In the genomic region with DNA sequence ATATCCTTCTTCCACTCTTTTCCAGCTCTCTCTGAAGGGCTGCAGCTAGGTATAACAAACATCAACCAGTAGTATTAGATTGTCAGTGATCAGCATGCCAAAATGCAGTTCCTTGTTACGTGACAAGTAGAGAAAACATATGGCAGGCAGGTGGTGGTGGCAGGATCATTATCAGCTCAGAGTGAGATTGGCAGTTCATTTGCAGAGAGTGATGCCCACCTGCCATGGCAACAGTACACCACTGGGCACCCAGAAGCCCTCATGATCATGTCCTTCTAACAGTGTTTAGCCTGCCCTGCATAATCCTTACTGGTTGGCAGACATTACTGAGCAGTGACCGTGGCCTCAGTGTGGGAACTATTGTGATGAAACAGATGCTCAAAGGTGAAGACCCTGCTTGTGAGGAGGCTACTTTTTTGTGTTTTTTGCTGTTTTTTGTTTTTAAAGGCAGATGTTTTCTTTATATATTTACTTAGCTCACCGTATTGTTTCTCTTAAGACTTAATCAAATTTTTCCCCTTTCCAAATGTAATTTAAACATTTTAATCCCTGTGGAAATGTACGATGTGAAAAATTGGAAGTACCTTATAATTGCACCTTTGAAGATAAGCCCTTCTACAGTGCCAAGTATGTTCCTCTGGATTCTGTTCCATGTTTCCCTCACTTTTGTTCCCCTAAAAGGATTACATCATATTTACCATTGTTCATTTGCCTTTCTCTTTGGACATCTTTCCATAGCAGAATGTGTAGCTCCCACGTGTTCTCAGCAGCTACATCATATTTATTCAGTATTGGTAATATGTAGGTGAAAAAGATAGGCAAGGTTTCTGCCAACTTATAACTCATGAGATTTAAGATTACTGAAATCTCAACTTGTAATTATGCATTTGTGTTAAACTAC, we compare ENCODE assay signal across 17 cellular contexts.
A peak's percentile ranks its signal among the peaks of the same experiment; 100 is the strongest.
DNase-seq lines count a peak whose midpoint lies in the region; ATAC-seq and TF ChIP-seq lines count a peak whose summit lies in the region.
"Had no signal": no experiment of that assay in that cellular context is flagged by ENCODE, and none has a peak within 500 bp of the region (broad histone marks: within the 10 kb centered on the region; RNA-seq: fewer than 3 reads in every experiment).

No MANE protein-coding gene starts in this region.

- H3K4me1 Mint-ChIP-seq in endodermal cell = no peaks in the 10 kb centered on the region
- H3K4me1 Mint-ChIP-seq: stimulated activated naive CD8-positive, alpha-beta T cell treated with anti-CD3 and anti-CD28 coated beads, Interleukin-15, amount 100 ng/mL, for 72 hours had no signal

- peak overlapping the region; percentile 36 for H3K27ac Mint-ChIP-seq in endodermal cell
- H3K27ac Mint-ChIP-seq: activated T-helper 2 cell treated with anti-CD3 and anti-CD28 coated beads, Interferon-gamma antibody, Interleukin-2, Interleukin-4, amounts not matched to agents 10 μg/mL and 5 μg/mL and 100 μg/mL, durations not matched to agents 14 hours and 24 hours and 36 hours; stimulated activated naive CD8-positive, alpha-beta T cell treated with anti-CD3 and anti-CD28 coated beads, Interleukin-15, amount 100 ng/mL, for 72 hours had no signal

- 86 to 94% methylated on average over 2 to 4 of the region's 5 CpGs for WGBS in endodermal cell (ENCODE audit: insufficient coverage in 1 of 2, insufficient read length in 1 of 2), 2 experiments
- WGBS in tibial nerve, 2 donors = 69% methylated on average over 5 of the region's 5 CpGs

- intact Hi-C loops in colonic mucosa (cut with DNase I) = no loop called here

- H3K27me3 Mint-ChIP-seq in endodermal cell (ENCODE audit: insufficient read depth) = no peaks in the 10 kb centered on the region
- H3K27me3 Mint-ChIP-seq: CD4-positive, CD25-positive, alpha-beta regulatory T cell; stimulated activated naive CD8-positive, alpha-beta T cell treated with anti-CD3 and anti-CD28 coated beads, Interleukin-15, amount 100 ng/mL, for 72 hours had no signal

- peaks cover 18% of the 10 kb centered on the region for H3K36me3 Mint-ChIP-seq in endodermal cell (ENCODE audit: low read depth)

- no peak overlapping the region for H3K9ac ChIP-seq in endodermal cell (ENCODE audit: extremely low read depth, low read length, poor library complexity, severe bottlenecking)
- H3K9ac ChIP-seq in colonic mucosa (ENCODE audit: low read depth in 2 of 2, low read length in 2 of 2) = no peak overlapping the region

- no peak overlapping the region for H3K4me3 Mint-ChIP-seq in endodermal cell
- H3K4me3 Mint-ChIP-seq: CD4-positive, CD25-positive, alpha-beta regulatory T cell; stimulated activated naive CD8-positive, alpha-beta T cell treated with anti-CD3 and anti-CD28 coated beads, Interleukin-15, amount 100 ng/mL, for 72 hours had no signal

- TF ChIP-seq CTCF in endodermal cell (conservative IDR thresholded peaks at IDR 0.05) = no peak
- no peak for TF ChIP-seq CTCF in colonic mucosa (IDR thresholded peaks at IDR 0.05)
- TF ChIP-seq CTCF in tibial nerve (IDR thresholded peaks at IDR 0.05) = no peak

- peaks cover 6% of the 10 kb centered on the region for H3K9me3 ChIP-seq in endodermal cell (ENCODE audit: control insufficient read depth, low read length)
- H3K9me3 ChIP-seq in colonic mucosa = no peaks in the 10 kb centered on the region
- H3K9me3 ChIP-seq in tibial nerve = no peaks in the 10 kb centered on the region
- H3K9me3 ChIP-seq: HAP-1 had no signal

- H3K36me3 ChIP-seq in endodermal cell (ENCODE audit: control insufficient read depth, insufficient read depth, low read length) (peaks cover 34% of the 10 kb centered on the region), colonic mucosa (no peaks in the 10 kb centered on the region), tibial nerve (no peaks in the 10 kb centered on the region)
- H3K36me3 ChIP-seq: HAP-1 had no signal

- TF ChIP-seq EP300 in tibial nerve (IDR thresholded peaks at IDR 0.05) = no peak

- no peak for TF ChIP-seq POLR2A in tibial nerve (IDR thresholded peaks at IDR 0.05)

- DNase-seq in NCI-H82 (lab: John Stamatoyannopoulos, UW) = peak; percentile 36
- no peak for DNase-seq in NCI-H82 treated with DMSO at 0.1 percent for 48 hours (lab: John Stamatoyannopoulos, UW; ENCODE audit: unreplicated experiment)
- DNase-seq in NCI-H524 treated with DMSO at 0.1 percent for 48 hours (lab: John Stamatoyannopoulos, UW) = peak; percentile 97
- no peak for DNase-seq in endodermal cell
- no peak for DNase-seq in colonic mucosa
- no peak for DNase-seq in tibial nerve (ENCODE audit: low spot score in 2 of 2)
- DNase-seq: CD4-positive, CD25-positive, alpha-beta regulatory T cell; DND-41; NCI-H2227 treated with DMSO at 0.1 percent for 48 hours; stimulated activated CD4-positive, alpha-beta T cell treated with anti-CD3 and anti-CD28 coated beads, Interleukin-15, amount 100 ng/mL, for 24 hours; stimulated activated naive CD8-positive, alpha-beta T cell treated with anti-CD3 and anti-CD28 coated beads, Interleukin-15, amount 100 ng/mL, for 72 hours; T1000 had no signal

- ATAC-seq in GM21526 (IDR thresholded peaks at IDR 0.05; ENCODE audit: low FRiP score, unreplicated experiment) (no peak), GM21360 (IDR thresholded peaks at IDR 0.05; ENCODE audit: unreplicated experiment) (no peak)
- ATAC-seq: activated CD4-positive, CD25-positive, alpha-beta regulatory T cell treated with anti-CD3 and anti-CD28 coated beads, Interleukin-2, amount 50 U/mL, for 24 hours; stimulated activated naive CD8-positive, alpha-beta T cell treated with anti-CD3 and anti-CD28 coated beads, Interleukin-15, amount 100 ng/mL, for 72 hours had no signal

- H3K4me3 ChIP-seq in endodermal cell (ENCODE audit: low read length) (no peak overlapping the region), colonic mucosa (no peak overlapping the region), tibial nerve (no peak overlapping the region)
- H3K4me3 ChIP-seq: HAP-1 had no signal

- H3K27me3 ChIP-seq in endodermal cell (ENCODE audit: control insufficient read depth, insufficient read depth, low read length, poor library complexity, severe bottlenecking) = no peaks in the 10 kb centered on the region
- no peaks in the 10 kb centered on the region for H3K27me3 ChIP-seq in colonic mucosa
- no peaks in the 10 kb centered on the region for H3K27me3 ChIP-seq in tibial nerve

- peaks cover 3% of the 10 kb centered on the region for H3K9me3 Mint-ChIP-seq in endodermal cell

- H3K4me1 ChIP-seq in endodermal cell (ENCODE audit: control insufficient read depth, insufficient read depth, low read length) (no peaks in the 10 kb centered on the region), colonic mucosa (no peaks in the 10 kb centered on the region), tibial nerve (no peaks in the 10 kb centered on the region)
- H3K4me1 ChIP-seq: HAP-1 had no signal

- H3K27ac ChIP-seq in endodermal cell (ENCODE audit: low read depth, low read length) (no peak overlapping the region), colonic mucosa (no peak overlapping the region), tibial nerve (no peak overlapping the region)

Comparison
In these comparisons a context has a peak if more than half of its experiments do, and no peak if none do; other contexts are left out.
1. DNase-seq: peak in NCI-H82 (single experiment) and NCI-H524 treated with DMSO at 0.1 percent for 48 hours (single experiment); none in NCI-H82 treated with DMSO at 0.1 percent for 48 hours (single experiment), endodermal cell (single experiment), colonic mucosa (single experiment) and tibial nerve (0 of 2).